1 cellular context compared by ENCODE assay signal in the genomic region with DNA sequence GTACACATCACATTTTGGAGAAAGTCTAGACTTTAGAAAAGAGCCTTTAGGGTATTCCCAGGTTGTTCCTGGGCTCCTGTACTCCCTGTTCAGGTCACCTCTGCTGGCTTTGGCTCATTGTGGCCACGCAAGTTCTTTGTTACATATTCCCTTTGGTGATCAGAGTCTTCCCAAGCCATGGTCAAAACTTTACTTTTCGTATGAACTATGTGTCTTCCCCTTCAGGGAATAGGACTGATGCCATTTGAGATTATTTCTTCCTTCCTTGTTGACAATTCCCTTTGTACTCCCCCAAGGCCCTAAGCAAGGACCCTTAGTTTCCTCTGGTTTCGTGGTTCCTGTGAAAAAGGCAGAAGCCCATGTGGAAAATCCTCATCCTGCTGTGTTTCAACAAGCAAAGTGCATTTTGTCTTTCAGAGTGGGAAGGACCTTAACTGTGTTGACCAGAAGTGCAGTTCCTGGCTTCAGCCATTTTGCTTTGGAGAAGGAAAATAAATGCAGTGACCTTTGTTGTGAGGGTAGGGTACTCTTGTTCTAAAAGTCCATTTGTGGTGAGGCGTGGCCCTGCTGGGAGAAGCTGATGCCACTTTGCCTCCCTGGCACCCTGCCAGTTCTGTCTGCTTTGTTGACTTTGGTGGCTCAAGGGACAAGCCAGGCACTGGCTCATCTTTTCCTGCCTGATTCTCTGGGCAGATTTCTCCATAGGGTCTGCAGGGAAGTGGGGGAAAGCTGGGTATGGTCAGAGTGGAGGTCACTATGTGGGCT.
TF ChIP-seq lines count a peak whose summit lies in the region.

No MANE protein-coding gene starts in this region.

TF ChIP-seq in HepG2, 621 proteins besides CTCF, POLR2A, EP300 and RAD21 (continued from another document and continues in another):
- TF ChIP-seq, protein P1, sequence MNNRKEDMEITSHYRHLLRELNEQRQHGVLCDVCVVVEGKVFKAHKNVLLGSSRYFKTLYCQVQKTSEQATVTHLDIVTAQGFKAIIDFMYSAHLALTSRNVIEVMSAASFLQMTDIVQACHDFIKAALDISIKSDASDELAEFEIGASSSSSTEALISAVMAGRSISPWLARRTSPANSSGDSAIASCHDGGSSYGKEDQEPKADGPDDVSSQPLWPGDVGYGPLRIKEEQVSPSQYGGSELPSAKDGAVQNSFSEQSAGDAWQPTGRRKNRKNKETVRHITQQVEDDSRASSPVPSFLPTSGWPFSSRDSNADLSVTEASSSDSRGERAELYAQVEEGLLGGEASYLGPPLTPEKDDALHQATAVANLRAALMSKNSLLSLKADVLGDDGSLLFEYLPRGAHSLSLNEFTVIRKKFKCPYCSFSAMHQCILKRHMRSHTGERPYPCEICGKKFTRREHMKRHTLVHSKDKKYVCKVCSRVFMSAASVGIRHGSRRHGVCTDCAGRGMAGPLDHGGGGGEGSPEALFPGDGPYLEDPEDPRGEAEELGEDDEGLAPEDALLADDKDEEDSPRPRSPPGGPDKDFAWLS (CRISPR knock-in tag; IDR thresholded peaks at IDR 0.05; ENCODE audit: borderline replicate concordance) = no peak
- TF ChIP-seq JUN (CRISPR knock-in tag; IDR thresholded peaks at IDR 0.05) = no peak
- TF ChIP-seq GTF3A (CRISPR knock-in tag; conservative IDR thresholded peaks at IDR 0.05) = no peak
- no peak for TF ChIP-seq HIVEP1 (CRISPR knock-in tag; IDR thresholded peaks at IDR 0.05)
- TF ChIP-seq GATAD2A (CRISPR knock-in tag; IDR thresholded peaks at IDR 0.05) = peak; percentile 90
- TF ChIP-seq ZNF850 (CRISPR knock-in tag; conservative IDR thresholded peaks at IDR 0.05) = no peak
- TF ChIP-seq ZSCAN25 (CRISPR knock-in tag; IDR thresholded peaks at IDR 0.05) = no peak; the same call in 1 of the 2 replicates
- peak; percentile 50; the same call in 1 of the 2 replicates for TF ChIP-seq ERF (CRISPR knock-in tag; IDR thresholded peaks at IDR 0.05)
- TF ChIP-seq SSRP1 (CRISPR knock-in tag; IDR thresholded peaks at IDR 0.05) = no peak
- TF ChIP-seq MED8 (CRISPR knock-in tag; IDR thresholded peaks at IDR 0.05; ENCODE audit: insufficient replicate concordance) = no peak
- TF ChIP-seq MAF1 (CRISPR knock-in tag; IDR thresholded peaks at IDR 0.05; ENCODE audit: borderline replicate concordance) = 0 out of 2 replicates have a peak, but pooled peaks have one; percentile 34
- TF ChIP-seq LBX2 (CRISPR knock-in tag; IDR thresholded peaks at IDR 0.05; ENCODE audit: borderline replicate concordance) = no peak
- TF ChIP-seq NCOA1 (CRISPR knock-in tag; IDR thresholded peaks at IDR 0.05) = no peak
- TF ChIP-seq, protein P2, sequence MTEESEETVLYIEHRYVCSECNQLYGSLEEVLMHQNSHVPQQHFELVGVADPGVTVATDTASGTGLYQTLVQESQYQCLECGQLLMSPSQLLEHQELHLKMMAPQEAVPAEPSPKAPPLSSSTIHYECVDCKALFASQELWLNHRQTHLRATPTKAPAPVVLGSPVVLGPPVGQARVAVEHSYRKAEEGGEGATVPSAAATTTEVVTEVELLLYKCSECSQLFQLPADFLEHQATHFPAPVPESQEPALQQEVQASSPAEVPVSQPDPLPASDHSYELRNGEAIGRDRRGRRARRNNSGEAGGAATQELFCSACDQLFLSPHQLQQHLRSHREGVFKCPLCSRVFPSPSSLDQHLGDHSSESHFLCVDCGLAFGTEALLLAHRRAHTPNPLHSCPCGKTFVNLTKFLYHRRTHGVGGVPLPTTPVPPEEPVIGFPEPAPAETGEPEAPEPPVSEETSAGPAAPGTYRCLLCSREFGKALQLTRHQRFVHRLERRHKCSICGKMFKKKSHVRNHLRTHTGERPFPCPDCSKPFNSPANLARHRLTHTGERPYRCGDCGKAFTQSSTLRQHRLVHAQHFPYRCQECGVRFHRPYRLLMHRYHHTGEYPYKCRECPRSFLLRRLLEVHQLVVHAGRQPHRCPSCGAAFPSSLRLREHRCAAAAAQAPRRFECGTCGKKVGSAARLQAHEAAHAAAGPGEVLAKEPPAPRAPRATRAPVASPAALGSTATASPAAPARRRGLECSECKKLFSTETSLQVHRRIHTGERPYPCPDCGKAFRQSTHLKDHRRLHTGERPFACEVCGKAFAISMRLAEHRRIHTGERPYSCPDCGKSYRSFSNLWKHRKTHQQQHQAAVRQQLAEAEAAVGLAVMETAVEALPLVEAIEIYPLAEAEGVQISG (CRISPR knock-in tag; IDR thresholded peaks at IDR 0.05) = peak; percentile 49; the same call in 1 of the 2 replicates
- TF ChIP-seq ZSCAN30 (CRISPR knock-in tag; IDR thresholded peaks at IDR 0.05) = no peak
- peak; percentile 54; the same call in 1 of the 2 replicates for TF ChIP-seq SATB2 (CRISPR knock-in tag; IDR thresholded peaks at IDR 0.05)
- peak; percentile 53; the same call in 1 of the 2 replicates for TF ChIP-seq ETV5 (CRISPR knock-in tag; IDR thresholded peaks at IDR 0.05; ENCODE audit: borderline replicate concordance)
- no peak for TF ChIP-seq ZNF639 (CRISPR knock-in tag; conservative IDR thresholded peaks at IDR 0.05)
- TF ChIP-seq ZNF570 (CRISPR knock-in tag; IDR thresholded peaks at IDR 0.05; ENCODE audit: borderline replicate concordance) = no peak
- no peak for TF ChIP-seq SRSF4 (IDR thresholded peaks at IDR 0.05; ENCODE audit: low read depth, low read length, poor library complexity, severe bottlenecking)
- TF ChIP-seq PHF5A (CRISPR knock-in tag; IDR thresholded peaks at IDR 0.05; ENCODE audit: low read depth, unreplicated experiment) = no peak
- peak; percentile 38; the same call in 1 of the 2 replicates for TF ChIP-seq ZBTB7A (CRISPR knock-in tag; IDR thresholded peaks at IDR 0.05)
- no peak for TF ChIP-seq AGO1 (IDR thresholded peaks at IDR 0.05; ENCODE audit: low read depth, low read length, poor library complexity, severe bottlenecking)
- TF ChIP-seq ZNF660 (CRISPR knock-in tag; IDR thresholded peaks at IDR 0.05; ENCODE audit: borderline replicate concordance, low read depth) = no peak
- no peak for TF ChIP-seq SAFB2 (CRISPR knock-in tag; IDR thresholded peaks at IDR 0.05; ENCODE audit: borderline replicate concordance, low read depth)
- TF ChIP-seq, protein P3, sequence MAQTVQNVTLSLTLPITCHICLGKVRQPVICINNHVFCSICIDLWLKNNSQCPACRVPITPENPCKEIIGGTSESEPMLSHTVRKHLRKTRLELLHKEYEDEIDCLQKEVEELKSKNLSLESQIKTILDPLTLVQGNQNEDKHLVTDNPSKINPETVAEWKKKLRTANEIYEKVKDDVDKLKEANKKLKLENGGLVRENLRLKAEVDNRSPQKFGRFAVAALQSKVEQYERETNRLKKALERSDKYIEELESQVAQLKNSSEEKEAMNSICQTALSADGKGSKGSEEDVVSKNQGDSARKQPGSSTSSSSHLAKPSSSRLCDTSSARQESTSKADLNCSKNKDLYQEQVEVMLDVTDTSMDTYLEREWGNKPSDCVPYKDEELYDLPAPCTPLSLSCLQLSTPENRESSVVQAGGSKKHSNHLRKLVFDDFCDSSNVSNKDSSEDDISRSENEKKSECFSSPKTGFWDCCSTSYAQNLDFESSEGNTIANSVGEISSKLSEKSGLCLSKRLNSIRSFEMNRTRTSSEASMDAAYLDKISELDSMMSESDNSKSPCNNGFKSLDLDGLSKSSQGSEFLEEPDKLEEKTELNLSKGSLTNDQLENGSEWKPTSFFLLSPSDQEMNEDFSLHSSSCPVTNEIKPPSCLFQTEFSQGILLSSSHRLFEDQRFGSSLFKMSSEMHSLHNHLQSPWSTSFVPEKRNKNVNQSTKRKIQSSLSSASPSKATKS (CRISPR knock-in tag; IDR thresholded peaks at IDR 0.05) = no peak
- TF ChIP-seq HDAC1 (CRISPR knock-in tag; IDR thresholded peaks at IDR 0.05) = peak; percentile 82
- no peak for TF ChIP-seq ZNF446 (CRISPR knock-in tag; IDR thresholded peaks at IDR 0.05)
- TF ChIP-seq, protein P4, sequence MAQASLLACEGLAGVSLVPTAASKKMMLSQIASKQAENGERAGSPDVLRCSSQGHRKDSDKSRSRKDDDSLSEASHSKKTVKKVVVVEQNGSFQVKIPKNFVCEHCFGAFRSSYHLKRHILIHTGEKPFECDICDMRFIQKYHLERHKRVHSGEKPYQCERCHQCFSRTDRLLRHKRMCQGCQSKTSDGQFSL (CRISPR knock-in tag; IDR thresholded peaks at IDR 0.05) = 0 out of 2 replicates have a peak, but pooled peaks have one; percentile 25
- no peak for TF ChIP-seq CREM (IDR thresholded peaks at IDR 0.05)
- TF ChIP-seq CREM (CRISPR knock-in tag; IDR thresholded peaks at IDR 0.05) = no peak
- no peak for TF ChIP-seq ZNF496 (CRISPR knock-in tag; IDR thresholded peaks at IDR 0.05; ENCODE audit: insufficient replicate concordance)
- TF ChIP-seq NFE2 (CRISPR knock-in tag; IDR thresholded peaks at IDR 0.05) = no peak
- TF ChIP-seq, protein P5, sequence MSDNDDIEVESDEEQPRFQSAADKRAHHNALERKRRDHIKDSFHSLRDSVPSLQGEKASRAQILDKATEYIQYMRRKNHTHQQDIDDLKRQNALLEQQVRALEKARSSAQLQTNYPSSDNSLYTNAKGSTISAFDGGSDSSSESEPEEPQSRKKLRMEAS (IDR thresholded peaks at IDR 0.05) = no peak
- no peak for TF ChIP-seq NR1H2 (CRISPR knock-in tag; IDR thresholded peaks at IDR 0.05; ENCODE audit: borderline replicate concordance, low read depth)
- TF ChIP-seq AHR (CRISPR knock-in tag; IDR thresholded peaks at IDR 0.05) = no peak; the same call in 1 of the 2 replicates
- TF ChIP-seq TBL1XR1 (IDR thresholded peaks at IDR 0.05; ENCODE audit: borderline replicate concordance, low read length, partially characterized antibody) = no peak
- TF ChIP-seq STAT5B (CRISPR knock-in tag; IDR thresholded peaks at IDR 0.05) = no peak
- no peak for TF ChIP-seq ZNF326 (CRISPR knock-in tag; IDR thresholded peaks at IDR 0.05; ENCODE audit: borderline replicate concordance)
- TF ChIP-seq MYPOP (CRISPR knock-in tag; IDR thresholded peaks at IDR 0.05) = no peak
- no peak for TF ChIP-seq PLRG1 (conservative IDR thresholded peaks at IDR 0.05)
- no peak for TF ChIP-seq SMARCE1 (IDR thresholded peaks at IDR 0.05; ENCODE audit: borderline replicate concordance)
- TF ChIP-seq ZBTB21 (CRISPR knock-in tag; IDR thresholded peaks at IDR 0.05) = no peak
- peak; percentile 67; the same call in 1 of the 2 replicates for TF ChIP-seq ZNF614 (CRISPR knock-in tag; IDR thresholded peaks at IDR 0.05; ENCODE audit: borderline replicate concordance)
- peak; percentile 95 for TF ChIP-seq KLF12 (CRISPR knock-in tag; IDR thresholded peaks at IDR 0.05; ENCODE audit: borderline replicate concordance)
- no peak for TF ChIP-seq GABPA (IDR thresholded peaks at IDR 0.05; ENCODE audit: low read depth, low read length)
- no peak for TF ChIP-seq GABPA (CRISPR knock-in tag; IDR thresholded peaks at IDR 0.05; ENCODE audit: low read depth)
- TF ChIP-seq MIER2 (CRISPR knock-in tag; IDR thresholded peaks at IDR 0.05) = no peak
- TF ChIP-seq, protein P6, sequence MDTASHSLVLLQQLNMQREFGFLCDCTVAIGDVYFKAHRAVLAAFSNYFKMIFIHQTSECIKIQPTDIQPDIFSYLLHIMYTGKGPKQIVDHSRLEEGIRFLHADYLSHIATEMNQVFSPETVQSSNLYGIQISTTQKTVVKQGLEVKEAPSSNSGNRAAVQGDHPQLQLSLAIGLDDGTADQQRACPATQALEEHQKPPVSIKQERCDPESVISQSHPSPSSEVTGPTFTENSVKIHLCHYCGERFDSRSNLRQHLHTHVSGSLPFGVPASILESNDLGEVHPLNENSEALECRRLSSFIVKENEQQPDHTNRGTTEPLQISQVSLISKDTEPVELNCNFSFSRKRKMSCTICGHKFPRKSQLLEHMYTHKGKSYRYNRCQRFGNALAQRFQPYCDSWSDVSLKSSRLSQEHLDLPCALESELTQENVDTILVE (CRISPR knock-in tag; IDR thresholded peaks at IDR 0.05) = no peak
- TF ChIP-seq, protein P7, sequence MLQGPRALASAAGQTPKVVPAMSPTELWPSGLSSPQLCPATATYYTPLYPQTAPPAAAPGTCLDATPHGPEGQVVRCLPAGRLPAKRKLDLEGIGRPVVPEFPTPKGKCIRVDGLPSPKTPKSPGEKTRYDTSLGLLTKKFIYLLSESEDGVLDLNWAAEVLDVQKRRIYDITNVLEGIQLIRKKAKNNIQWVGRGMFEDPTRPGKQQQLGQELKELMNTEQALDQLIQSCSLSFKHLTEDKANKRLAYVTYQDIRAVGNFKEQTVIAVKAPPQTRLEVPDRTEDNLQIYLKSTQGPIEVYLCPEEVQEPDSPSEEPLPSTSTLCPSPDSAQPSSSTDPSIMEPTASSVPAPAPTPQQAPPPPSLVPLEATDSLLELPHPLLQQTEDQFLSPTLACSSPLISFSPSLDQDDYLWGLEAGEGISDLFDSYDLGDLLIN (CRISPR knock-in tag; IDR thresholded peaks at IDR 0.05; ENCODE audit: borderline replicate concordance) = no peak
- TF ChIP-seq ZUFSP (CRISPR knock-in tag; IDR thresholded peaks at IDR 0.05; ENCODE audit: borderline replicate concordance) = no peak
- TF ChIP-seq IKZF1 (IDR thresholded peaks at IDR 0.05) = no peak
- no peak for TF ChIP-seq HMG20B (CRISPR knock-in tag; conservative IDR thresholded peaks at IDR 0.05)
- TF ChIP-seq ZNF552 (CRISPR knock-in tag; IDR thresholded peaks at IDR 0.05; ENCODE audit: borderline replicate concordance) = no peak
